In the genomic region with DNA sequence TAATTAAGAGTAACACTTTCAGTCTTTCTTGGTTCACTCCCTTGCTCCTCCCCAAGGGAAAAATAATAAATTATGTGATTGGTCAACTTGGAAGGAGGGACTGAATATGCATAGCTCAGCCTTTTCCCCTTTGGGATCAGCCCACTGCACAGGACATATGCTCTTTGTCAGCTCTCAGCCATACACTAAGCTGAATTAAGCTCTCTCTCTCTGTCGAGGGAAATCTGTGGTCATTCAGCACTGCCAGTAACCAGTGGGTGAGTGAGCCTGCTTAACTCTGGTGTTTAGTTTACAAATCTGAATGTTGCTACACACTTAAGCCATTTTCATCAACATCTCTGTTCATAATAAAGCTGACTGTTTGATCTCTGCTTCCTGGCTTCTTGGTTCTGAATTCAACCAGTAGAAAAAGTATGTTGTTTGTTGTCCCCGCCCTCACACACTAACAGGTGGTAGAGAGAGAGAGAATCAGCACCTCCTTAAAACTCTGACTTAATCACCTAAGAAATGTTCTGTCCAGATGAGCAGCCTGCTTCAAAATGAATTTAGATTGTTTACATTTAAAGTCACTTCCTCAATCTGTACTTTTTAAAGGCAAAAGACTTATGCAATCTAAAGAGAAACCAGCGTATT, we compare ENCODE assay signal across 12 cellular contexts.
A peak's percentile ranks its signal among the peaks of the same experiment; 100 is the strongest.
DNase-seq lines count a peak whose midpoint lies in the region; ATAC-seq and TF ChIP-seq lines count a peak whose summit lies in the region.
"Had no signal": no experiment of that assay in that cellular context is flagged by ENCODE, and none has a peak within 500 bp of the region (broad histone marks: within the 10 kb centered on the region; RNA-seq: fewer than 3 reads in every experiment).

No MANE protein-coding gene starts in this region.

- TF ChIP-seq CTCF in omental fat pad (IDR thresholded peaks at IDR 0.05), result no peak

- DNase-seq in EL (peak; percentile 3), NCI-H226 (peak; percentile 62), omental fat pad (ENCODE audit: low spot score) (no peak), DMS153 treated with DMSO at 0.1 percent for 48 hours (lab: John Stamatoyannopoulos, UW; ENCODE audit: unreplicated experiment) (no peak)
- DNase-seq in activated effector memory CD4-positive, alpha-beta T cell treated with Interleukin-2 at 50 U/mL for 16 hours, result no peak
- DNase-seq in activated CD4-positive, CD25-positive, alpha-beta regulatory T cell (lab: John Stamatoyannopoulos, UW), result no peak
- DNase-seq: activated T-cell treated with anti-CD3 and anti-CD28 coated beads, Interleukin-2, amount 50 U/mL, for 24 hours; effector CD8-positive, alpha-beta T cell; stomach; T-helper 1 cell had no signal

- peak; percentile 32 for ATAC-seq in omental fat pad (ENCODE audit: low FRiP score)
- ATAC-seq in GM21447 (IDR thresholded peaks at IDR 0.05; ENCODE audit: unreplicated experiment), result no peak

- peak overlapping the region; percentile 34 for H3K27ac Mint-ChIP-seq in dendritic cell treated with granulocyte-macrophage colony-stimulating factor and Interleukin-4, amounts not matched to agents 40 ng/mL and 50 ng/mL, for 4 days
- H3K27ac Mint-ChIP-seq: activated T-cell treated with anti-CD3 and anti-CD28 coated beads, Interleukin-2, amount 50 U/mL, for 24 hours had no signal

- peaks cover 69% of the 10 kb centered on the region for H3K36me3 Mint-ChIP-seq in dendritic cell treated with granulocyte-macrophage colony-stimulating factor and Interleukin-4, amounts not matched to agents 40 ng/mL and 50 ng/mL, for 4 days (ENCODE audit: low read depth)

- H3K4me1 Mint-ChIP-seq in dendritic cell treated with granulocyte-macrophage colony-stimulating factor and Interleukin-4, amounts not matched to agents 40 ng/mL and 50 ng/mL, for 4 days (ENCODE audit: low read depth), result peaks cover 13% of the 10 kb centered on the region

- intact Hi-C loops in dendritic cell treated with granulocyte-macrophage colony-stimulating factor and Interleukin-4, amounts not matched to agents 40 ng/mL and 50 ng/mL, for 4 days (cut with micrococcal nuclease), result no loop called here

- H3K9me3 Mint-ChIP-seq in dendritic cell treated with granulocyte-macrophage colony-stimulating factor and Interleukin-4, amounts not matched to agents 40 ng/mL and 50 ng/mL, for 4 days, result no peaks in the 10 kb centered on the region
- H3K9me3 Mint-ChIP-seq: activated T-cell treated with anti-CD3 and anti-CD28 coated beads, Interleukin-2, amount 50 U/mL, for 24 hours had no signal

- no peak overlapping the region for H3K4me3 Mint-ChIP-seq in dendritic cell treated with granulocyte-macrophage colony-stimulating factor and Interleukin-4, amounts not matched to agents 40 ng/mL and 50 ng/mL, for 4 days
- H3K4me3 Mint-ChIP-seq: activated T-cell treated with anti-CD3 and anti-CD28 coated beads, Interleukin-2, amount 50 U/mL, for 24 hours had no signal

- no peaks in the 10 kb centered on the region for H3K27me3 Mint-ChIP-seq in dendritic cell treated with granulocyte-macrophage colony-stimulating factor and Interleukin-4, amounts not matched to agents 40 ng/mL and 50 ng/mL, for 4 days
- H3K27me3 Mint-ChIP-seq: activated T-cell treated with anti-CD3 and anti-CD28 coated beads, Interleukin-2, amount 50 U/mL, for 24 hours had no signal

Comparison
In these comparisons a context has a peak if more than half of its experiments do, and no peak if none do; other contexts are left out.
1. DNase-seq: peak in EL (single experiment) and NCI-H226 (single experiment); none in omental fat pad (single experiment), DMS153 treated with DMSO at 0.1 percent for 48 hours (single experiment), activated effector memory CD4-positive, alpha-beta T cell treated with Interleukin-2 at 50 U/mL for 16 hours (single experiment) and activated CD4-positive, CD25-positive, alpha-beta regulatory T cell (0 of 4).